In the genomic region with DNA sequence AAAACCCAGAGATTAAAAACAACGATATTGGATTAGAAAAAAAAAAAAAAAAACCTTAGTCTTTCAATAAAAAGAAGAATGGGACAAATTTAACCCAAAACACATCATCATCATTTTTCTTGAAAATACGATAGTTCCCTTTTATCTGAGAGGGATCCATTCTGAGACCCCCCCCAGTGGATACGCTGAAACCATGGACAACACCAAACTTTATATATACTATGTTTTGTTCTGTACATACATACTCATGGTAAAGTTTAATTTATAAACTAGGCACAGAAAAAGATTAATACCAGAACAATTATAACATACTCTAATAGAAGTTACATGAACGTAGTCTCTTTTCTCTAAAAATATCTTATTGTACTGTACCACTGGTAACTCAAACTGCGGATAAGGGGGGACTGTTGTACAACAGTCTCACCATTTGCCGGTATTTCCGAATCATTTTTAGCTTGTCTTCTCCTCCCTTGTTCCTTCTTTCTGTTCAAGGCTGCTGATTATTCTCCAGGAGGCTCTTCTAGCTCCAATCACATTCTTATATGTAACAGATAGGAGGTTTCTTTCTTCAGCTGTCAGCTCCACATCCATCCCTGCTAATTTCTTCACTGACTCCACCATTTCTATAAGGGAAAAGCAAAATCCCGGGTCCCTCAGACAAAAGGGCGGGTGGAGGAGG, we compare ENCODE assay signal across 9 cellular contexts. TPM values are rescaled to one million over a fixed set of nuclear protein-coding genes. Genes with fewer than 3 reads are reported as not detected.
A peak's percentile ranks its signal among the peaks of the same experiment; 100 is the strongest.
DNase-seq lines count a peak whose midpoint lies in the region; ATAC-seq and FAIRE-seq lines count a peak whose summit lies in the region.
"Had no signal": no experiment of that assay in that cellular context is flagged by ENCODE, and none has a peak within 500 bp of the region (broad histone marks: within the 10 kb centered on the region; RNA-seq: fewer than 3 reads in every experiment).

No MANE protein-coding gene starts in this region.

- peaks cover 21% of the 10 kb centered on the region for H3K27me3 ChIP-seq in H7 (ENCODE audit: control insufficient read depth, insufficient read depth, low read length)
- H3K27me3 ChIP-seq in small intestine (ENCODE audit: control insufficient read depth in 2 of 2, insufficient read depth in 2 of 2, low read length in 2 of 2), result no peaks in the 10 kb centered on the region

- no peaks in the 10 kb centered on the region for H3K9me3 Mint-ChIP-seq in activated T-helper 1 cell treated with anti-CD3 and anti-CD28 coated beads, Interleukin-12 subunit alpha, Interleukin-12 subunit beta, Interleukin-2, Interleukin-4 antibody, amounts not matched to agents 30 ng/mL and 10 ng/mL and 1 ng/mL, durations not matched to agents 14 hours and 24 hours and 36 hours

- H3K36me3 Mint-ChIP-seq in activated T-helper 1 cell treated with anti-CD3 and anti-CD28 coated beads, Interleukin-12 subunit alpha, Interleukin-12 subunit beta, Interleukin-2, Interleukin-4 antibody, amounts not matched to agents 30 ng/mL and 10 ng/mL and 1 ng/mL, durations not matched to agents 14 hours and 24 hours and 36 hours (ENCODE audit: low read depth), result no peaks in the 10 kb centered on the region

- peak overlapping the region; percentile 70 for H3K27ac Mint-ChIP-seq in activated T-helper 1 cell treated with anti-CD3 and anti-CD28 coated beads, Interleukin-12 subunit alpha, Interleukin-12 subunit beta, Interleukin-2, Interleukin-4 antibody, amounts not matched to agents 30 ng/mL and 10 ng/mL and 1 ng/mL, durations not matched to agents 14 hours and 24 hours and 36 hours

- peaks cover 16% of the 10 kb centered on the region for H3K27me3 Mint-ChIP-seq in activated T-helper 1 cell treated with anti-CD3 and anti-CD28 coated beads, Interleukin-12 subunit alpha, Interleukin-12 subunit beta, Interleukin-2, Interleukin-4 antibody, amounts not matched to agents 30 ng/mL and 10 ng/mL and 1 ng/mL, durations not matched to agents 14 hours and 24 hours and 36 hours (ENCODE audit: insufficient read depth)

- H3K9me3 ChIP-seq in small intestine (ENCODE audit: control insufficient read depth, low read depth), result no peaks in the 10 kb centered on the region

- H3K4me3 ChIP-seq in H7 (ENCODE audit: insufficient read depth, low read depth, low read length), result peak overlapping the region; percentile 61
- peak overlapping the region; percentile 67 for H3K4me3 ChIP-seq in iPS-11a (ENCODE audit: low read depth, low read length)
- H3K4me3 ChIP-seq in small intestine (ENCODE audit: low read depth in 1 of 2, low read length in 2 of 2), result peak overlapping the region; percentile 65 to 70

- ATAC-seq in HG03097 (IDR thresholded peaks at IDR 0.05; ENCODE audit: low FRiP score, unreplicated experiment), result no peak

- DNase-seq in H7 (no peak), small intestine (no peak), ecto neural progenitor cell (ENCODE audit: low spot score) (no peak), COLO668 (lab: John Stamatoyannopoulos, UW; ENCODE audit: unreplicated experiment) (no peak), posterior cingulate gyrus (no peak)
- no peak for DNase-seq in activated T-helper 1 cell treated with anti-CD3 and anti-CD28 coated beads, Interleukin-12 subunit alpha, Interleukin-12 subunit beta, Interleukin-2, Interleukin-4 antibody, amounts not matched to agents 30 ng/mL and 10 ng/mL and 1 ng/mL, durations not matched to agents 14 hours and 24 hours and 36 hours (ENCODE audit: low spot score)
- DNase-seq: OCI-M1 had no signal

- intact Hi-C loops in activated T-helper 1 cell treated with anti-CD3 and anti-CD28 coated beads, Interleukin-12 subunit alpha, Interleukin-12 subunit beta, Interleukin-2, Interleukin-4 antibody, amounts not matched to agents 30 ng/mL and 10 ng/mL and 1 ng/mL, durations not matched to agents 14 hours and 24 hours and 36 hours (cut with micrococcal nuclease), result loop anchor here (1.0 to 2.0 kb wide), 2 partner anchors 38 to 87 kb away; a partner anchor contains a TSS
- intact Hi-C loops in posterior cingulate gyrus (cut with DNase I), result no loop called here

- peaks cover 30% of the 10 kb centered on the region for H3K4me1 Mint-ChIP-seq in activated T-helper 1 cell treated with anti-CD3 and anti-CD28 coated beads, Interleukin-12 subunit alpha, Interleukin-12 subunit beta, Interleukin-2, Interleukin-4 antibody, amounts not matched to agents 30 ng/mL and 10 ng/mL and 1 ng/mL, durations not matched to agents 14 hours and 24 hours and 36 hours (ENCODE audit: low read depth)

- 68 to 73% (median 72%) methylated on average over 9 of the region's 9 CpGs for WGBS in small intestine, 3 donors

- peak overlapping the region; percentile 85 for H3K4me3 Mint-ChIP-seq in activated T-helper 1 cell treated with anti-CD3 and anti-CD28 coated beads, Interleukin-12 subunit alpha, Interleukin-12 subunit beta, Interleukin-2, Interleukin-4 antibody, amounts not matched to agents 30 ng/mL and 10 ng/mL and 1 ng/mL, durations not matched to agents 14 hours and 24 hours and 36 hours

- no peaks in the 10 kb centered on the region for H3K36me3 ChIP-seq in H7 (replicated peaks; ENCODE audit: control insufficient read depth, insufficient read depth, low read length)
- H3K36me3 ChIP-seq in small intestine (ENCODE audit: control insufficient read depth in 2 of 2, insufficient read depth in 2 of 2, low read length in 2 of 2), result no peaks in the 10 kb centered on the region

- H3K4me1 ChIP-seq in small intestine (ENCODE audit: control insufficient read depth in 2 of 2, insufficient read depth in 1 of 2, low read depth in 1 of 2, low read length in 1 of 2), result peaks cover 0 to 4% of the 10 kb centered on the region in 2 donors

- peak overlapping the region in 1 of 2 donors; percentile 76 for H3K27ac ChIP-seq in small intestine (ENCODE audit: low read depth in 1 of 2, low read length in 1 of 2)

- no peak for FAIRE-seq in small intestine (lab: Jason Lieb, UNC)

RNA-seq across cellular contexts. Expression of a gene that starts 37.0 kb away (rescaled TPM):
- 9.8 and 14.9 TPM in 2 replicates for total RNA-seq in H7 (2014; rRNA removed; shearing (Covaris generic))
- 8.6 and 10.6 TPM in 2 replicates for total RNA-seq in activated T-helper 1 cell treated with anti-CD3 and anti-CD28 coated beads, Interleukin-12 subunit alpha, Interleukin-12 subunit beta, Interleukin-2, Interleukin-4 antibody, amounts not matched to agents 30 ng/mL and 10 ng/mL and 1 ng/mL, durations not matched to agents 14 hours and 24 hours and 36 hours
- 10 to 100 TPM; 12.3 to 20.5 (median 16.3) TPM for polyA plus RNA-seq in small intestine
